In genomic region chr6:38508894-38509293, GRCh38 we compare ENCODE assay signal across 11 cellular contexts.
A peak's percentile ranks its signal among the peaks of the same experiment; 100 is the strongest.
DNase-seq lines count a peak whose midpoint lies in the region; ATAC-seq and TF ChIP-seq lines count a peak whose summit lies in the region.
"Had no signal": no experiment of that assay in that cellular context is flagged by ENCODE, and none has a peak within 500 bp of the region (broad histone marks: within the 10 kb centered on the region; RNA-seq: fewer than 3 reads in every experiment).

No MANE protein-coding gene starts in this region.

- no peak for TF ChIP-seq POLR2A in vagina (IDR thresholded peaks at IDR 0.05)

- H3K36me3 ChIP-seq in left lung: no peaks in the 10 kb centered on the region
- no peaks in the 10 kb centered on the region for H3K36me3 ChIP-seq in vagina
- H3K36me3 ChIP-seq: ovary had no signal

- peaks cover 7 to 18% of the 10 kb centered on the region in 2 donors for H3K4me1 ChIP-seq in left lung
- H3K4me1 ChIP-seq in vagina: no peaks in the 10 kb centered on the region

- intact Hi-C loops in left lung (cut with DNase I): no loop called here
- intact Hi-C loops in vagina (cut with DNase I): no loop called here

- peak; percentile 77 for ATAC-seq in left lung
- no peak for ATAC-seq in GM21360 (IDR thresholded peaks at IDR 0.05; ENCODE audit: unreplicated experiment)

- DNase-seq in EL (peak; percentile 16), M059J (ENCODE audit: low read depth) (peak; percentile 67), SKM-1 (lab: John Stamatoyannopoulos, UW; ENCODE audit: unreplicated experiment) (peak; percentile 41), left lung (no peak), DMS114 treated with DMSO at 0.1 percent for 48 hours (lab: John Stamatoyannopoulos, UW; ENCODE audit: unreplicated experiment) (no peak), vagina (ENCODE audit: extremely low spot score in 2 of 2) (no peak), Ammon's horn (ENCODE audit: low spot score) (no peak)
- DNase-seq: activated CD4-positive, alpha-beta T cell treated with anti-CD3 and anti-CD28 coated beads for 48 hours; activated naive CD4-positive, alpha-beta T cell treated with anti-CD3 and anti-CD28 coated beads, Interleukin-2, amount 50 U/mL, for 16 hours; ovary had no signal

- H3K4me3 ChIP-seq in left lung (no peak overlapping the region), vagina (no peak overlapping the region)
- H3K4me3 ChIP-seq: ovary had no signal

- TF ChIP-seq CTCF in left lung (IDR thresholded peaks at IDR 0.05) (no peak), vagina (IDR thresholded peaks at IDR 0.05) (no peak)

- H3K9me3 ChIP-seq in left lung (no peaks in the 10 kb centered on the region), vagina (no peaks in the 10 kb centered on the region)
- H3K9me3 ChIP-seq: ovary had no signal

- H3K27ac ChIP-seq in left lung (peak overlapping the region; percentile 39 to 48), vagina (no peak overlapping the region)
- H3K27ac ChIP-seq: ovary had no signal

- H3K27me3 ChIP-seq in left lung (no peaks in the 10 kb centered on the region), vagina (no peaks in the 10 kb centered on the region)
- H3K27me3 ChIP-seq: ovary had no signal

Comparison
In these comparisons a context has a peak if more than half of its experiments do, and no peak if none do; other contexts are left out.
1. DNase-seq: peak in EL (single experiment), M059J (single experiment) and SKM-1 (single experiment); none in left lung (0 of 2), DMS114 treated with DMSO at 0.1 percent for 48 hours (single experiment), vagina (0 of 2) and Ammon's horn (single experiment).